In genomic region chr1:87331319-87332269, GRCh38 we compare ENCODE assay signal across 8 cellular contexts. TPM values are rescaled to one million over a fixed set of nuclear protein-coding genes. Genes with fewer than 3 reads are reported as not detected.
DNase-seq lines count a peak whose midpoint lies in the region; ATAC-seq and TF ChIP-seq lines count a peak whose summit lies in the region.

No MANE protein-coding gene starts in this region.

- under 1% methylated on average over 38 of the region's 67 CpGs for WGBS in hepatocyte (ENCODE audit: low lambda C conversion rate, missing lambda C conversion rate)
- WGBS in psoas muscle, 3 donors = 0 to 1% (median 1%) methylated on average over 47 to 66 of the region's 67 CpGs

- H2AFZ ChIP-seq in Karpas-422 (ENCODE audit: low read length) = no peak overlapping the region
- H2AFZ ChIP-seq in hepatocyte = peak overlapping the region; percentile 1

- no peaks in the 10 kb centered on the region for H3K79me2 ChIP-seq in Karpas-422 (ENCODE audit: low read length)
- H3K79me2 ChIP-seq in hepatocyte = peaks cover 87% of the 10 kb centered on the region

- TF ChIP-seq CTCF in hepatocyte (IDR thresholded peaks at IDR 0.05; ENCODE audit: poor library complexity) (no peak), psoas muscle (IDR thresholded peaks at IDR 0.05) (no peak)

- H4K20me1 ChIP-seq in Karpas-422 (ENCODE audit: insufficient read depth, low read depth, low read length) (peaks cover 11% of the 10 kb centered on the region; the same call in 1 of the 2 replicates), hepatocyte (ENCODE audit: insufficient read depth, poor library complexity, severe bottlenecking) (peaks cover 44% of the 10 kb centered on the region)

- H3K9me2 ChIP-seq in Karpas-422 (replicated peaks; ENCODE audit: insufficient read depth, low read length) (no peaks in the 10 kb centered on the region), hepatocyte (replicated peaks; ENCODE audit: insufficient read depth) (no peaks in the 10 kb centered on the region)

- TF ChIP-seq POLR2A in GM18951 (IDR thresholded peaks at IDR 0.05; ENCODE audit: extremely low read depth, insufficient read depth, insufficient read length) = peak; percentile 67

- H3K27me3 ChIP-seq in Karpas-422 (ENCODE audit: low read length) = no peaks in the 10 kb centered on the region
- no peaks in the 10 kb centered on the region for H3K27me3 ChIP-seq in hepatocyte
- H3K27me3 ChIP-seq in psoas muscle (ENCODE audit: insufficient read depth in 3 of 3, low read length in 2 of 3) = no peaks in the 10 kb centered on the region

- H3K9me3 ChIP-seq in Karpas-422 (ENCODE audit: low read length) (no peaks in the 10 kb centered on the region), hepatocyte (ENCODE audit: low read depth) (no peaks in the 10 kb centered on the region), psoas muscle (no peaks in the 10 kb centered on the region)

- ATAC-seq in psoas muscle (peak in 3 of 4 donors; percentile 14 to 30 (median 25)), HG03139 (IDR thresholded peaks at IDR 0.05; ENCODE audit: unreplicated experiment) (no peak)

- H3K9ac ChIP-seq in Karpas-422 (ENCODE audit: low read length) = peak overlapping the region; percentile 53

- intact Hi-C loops in psoas muscle (cut with DNase I) = loop anchor here in 1 of 2 donors (5.0 kb wide), 1 partner anchor 414 kb away; no protein-coding TSS in a partner anchor

- in situ Hi-C loops in GM18951 (cut with MboI; ENCODE audit: low sequenced_read_pairs, unreplicated experiment) = no loop called here

- H3K36me3 ChIP-seq in Karpas-422 (ENCODE audit: insufficient read depth, low read length) (no peaks in the 10 kb centered on the region), hepatocyte (replicated peaks; ENCODE audit: insufficient read depth, low read depth) (peaks cover 3% of the 10 kb centered on the region), psoas muscle (ENCODE audit: insufficient read depth in 1 of 2, low read depth in 1 of 2) (peaks cover 2 to 11% of the 10 kb centered on the region in 2 donors)

- peak overlapping the region; percentile 73 for H3K4me2 ChIP-seq in Karpas-422 (ENCODE audit: low read depth, low read length, poor library complexity, severe bottlenecking)
- peak overlapping the region; percentile 89 for H3K4me2 ChIP-seq in hepatocyte

- H3K4me1 ChIP-seq in Karpas-422 (ENCODE audit: low read length) = peaks cover 74% of the 10 kb centered on the region
- peaks cover 11% of the 10 kb centered on the region for H3K4me1 ChIP-seq in hepatocyte (ENCODE audit: insufficient read depth)
- peaks cover 30% of the 10 kb centered on the region for H3K4me1 ChIP-seq in psoas muscle

- peak; percentile 78 for DNase-seq in Ammon's horn (ENCODE audit: low spot score)
- DNase-seq in Karpas-422 = peak; percentile 59
- DNase-seq in T-helper 1 cell = peak; percentile 55 to 80 (median 61)
- peak; percentile 90 for DNase-seq in astrocyte of the hippocampus (ENCODE audit: low read depth, low spot score)
- peak; percentile 87 for DNase-seq in hepatocyte (ENCODE audit: low spot score)
- DNase-seq in psoas muscle = peak; percentile 78 to 86

- peak overlapping the region; percentile 64 for H3K4me3 ChIP-seq in Karpas-422 (ENCODE audit: low read length)
- H3K4me3 ChIP-seq in hepatocyte = peak overlapping the region; percentile 62
- peak overlapping the region; percentile 71 for H3K4me3 ChIP-seq in psoas muscle

- H3K27ac ChIP-seq in Karpas-422 (ENCODE audit: low read length) (no peak overlapping the region), hepatocyte (peak overlapping the region; percentile 96), psoas muscle (peak overlapping the region; percentile 66)

RNA-seq across cellular contexts. Expression of gene LMO4, which starts 2.9 kb away (rescaled TPM):
- total RNA-seq in Karpas-422 (2014; rRNA removed; shearing (Covaris generic); ENCODE audit: low replicate concordance) = 26.4 and 45.8 TPM in 2 replicates
- 183 and 221 TPM in 2 replicates for total RNA-seq in hepatocyte
- polyA plus RNA-seq in hepatocyte = 53.6 and 59.1 TPM in 2 replicates
- 10 to 100 TPM; 25.2 to 32.3 (median 28.3) TPM for total RNA-seq in psoas muscle
- polyA plus RNA-seq in psoas muscle = 10 to 100 TPM; 19.8 to 75.9 (median 40.1) TPM
